ENCODE assay signal across 8 cellular contexts in genomic region chr9:6715755-6716643, GRCh38. TPM values are rescaled to one million over a fixed set of nuclear protein-coding genes. Genes with fewer than 3 reads are reported as not detected.
A peak's percentile ranks its signal among the peaks of the same experiment; 100 is the strongest.
DNase-seq lines count a peak whose midpoint lies in the region; ATAC-seq lines count a peak whose summit lies in the region.

No MANE protein-coding gene starts in this region.

- intact Hi-C loops in naive thymus-derived CD4-positive, alpha-beta T cell (cut with micrococcal nuclease): loop anchor here (1.0 kb wide), 3 partner anchors 12 to 41 kb away; partner anchors contain the start of gene KDM4C (in 2 of the 2)

- peaks cover 0 to 8% of the 10 kb centered on the region in 2 donors for H3K4me1 Mint-ChIP-seq in effector memory CD8-positive, alpha-beta T cell (ENCODE audit: low read depth in 2 of 2)
- H3K4me1 Mint-ChIP-seq in naive thymus-derived CD4-positive, alpha-beta T cell: peaks cover 0 to 10% (median 7%) of the 10 kb centered on the region in 7 donors

- no peaks in the 10 kb centered on the region for H3K27me3 ChIP-seq in naive thymus-derived CD4-positive, alpha-beta T cell (ENCODE audit: control insufficient read depth in 2 of 2, insufficient read depth in 2 of 2, low read length in 2 of 2)

- H3K27me3 Mint-ChIP-seq in effector memory CD8-positive, alpha-beta T cell: no peaks in the 10 kb centered on the region
- H3K27me3 Mint-ChIP-seq in naive thymus-derived CD4-positive, alpha-beta T cell: no peaks in the 10 kb centered on the region

- H3K4me3 Mint-ChIP-seq in effector memory CD8-positive, alpha-beta T cell: peak overlapping the region; percentile 80 to 86
- peak overlapping the region; percentile 76 to 92 (median 89) for H3K4me3 Mint-ChIP-seq in naive thymus-derived CD4-positive, alpha-beta T cell

- peak overlapping the region; percentile 66 for H3K27ac ChIP-seq in naive thymus-derived CD4-positive, alpha-beta T cell (ENCODE audit: low read depth, low read length)

- peak overlapping the region; percentile 77 for H3K4me3 ChIP-seq in naive thymus-derived CD4-positive, alpha-beta T cell (ENCODE audit: low read length)

- no peaks in the 10 kb centered on the region for H3K9me3 Mint-ChIP-seq in effector memory CD8-positive, alpha-beta T cell
- peaks cover 0 to 2% (median 0%) of the 10 kb centered on the region in 11 donors for H3K9me3 Mint-ChIP-seq in naive thymus-derived CD4-positive, alpha-beta T cell

- peak overlapping the region; percentile 84 for H3K27ac Mint-ChIP-seq in effector memory CD8-positive, alpha-beta T cell
- peak overlapping the region; percentile 84 to 94 (median 90) for H3K27ac Mint-ChIP-seq in naive thymus-derived CD4-positive, alpha-beta T cell

- POLR2A ChIA-PET in naive thymus-derived CD4-positive, alpha-beta T cell (lab: Charles Lee): interaction anchor here (0.7 to 2.9 kb wide), 11 partner anchors 12 to 303 kb away, joined by 3 to 51 read pairs (median 3); partner anchors contain the start of genes KDM4C and UHRF2

- H3K9me3 ChIP-seq in naive thymus-derived CD4-positive, alpha-beta T cell (ENCODE audit: control insufficient read depth in 2 of 3, low read length in 3 of 3): no peaks in the 10 kb centered on the region

- CTCF ChIA-PET in naive thymus-derived CD4-positive, alpha-beta T cell (lab: Charles Lee): interaction anchor here (0.5 to 1.2 kb wide), 5 partner anchors 10 to 861 kb away, joined by 3 to 9 read pairs (median 3); no protein-coding TSS in a partner anchor

- ATAC-seq in GM21423 (IDR thresholded peaks at IDR 0.05; ENCODE audit: unreplicated experiment): peak; percentile 89
- peak; percentile 93 for ATAC-seq in effector memory CD8-positive, alpha-beta T cell (replicated peaks)
- ATAC-seq in naive thymus-derived CD4-positive, alpha-beta T cell: peak; percentile 89

- no peaks in the 10 kb centered on the region for H3K36me3 Mint-ChIP-seq in effector memory CD8-positive, alpha-beta T cell (ENCODE audit: insufficient read depth)
- no peaks in the 10 kb centered on the region for H3K36me3 Mint-ChIP-seq in naive thymus-derived CD4-positive, alpha-beta T cell

- no peaks in the 10 kb centered on the region for H3K36me3 ChIP-seq in naive thymus-derived CD4-positive, alpha-beta T cell (ENCODE audit: control insufficient read depth in 2 of 3, insufficient read depth in 3 of 3, low read length in 3 of 3)

- DNase-seq in CD1c-positive myeloid dendritic cell (ENCODE audit: extremely low spot score) (peak; percentile 31), LoVo (ENCODE audit: low spot score) (peak; percentile 86), HK-2 (ENCODE audit: unreplicated experiment) (no peak)
- peak; percentile 21 to 47 for DNase-seq in activated CD8-positive, alpha-beta memory T cell treated with anti-CD3 and anti-CD28 coated beads for 1 hour (ENCODE audit: extremely low read depth in 1 of 2, low read depth in 1 of 2)
- peak; percentile 40 to 48 (median 45) for DNase-seq in effector memory CD8-positive, alpha-beta T cell
- DNase-seq in naive thymus-derived CD4-positive, alpha-beta T cell: peak; percentile 44 to 71 (median 58)
- DNase-seq in stimulated activated naive CD4-positive, alpha-beta T cell treated with Interleukin-2 at 50 U/mL for 16 hours (lab: John Stamatoyannopoulos, UW): peak; percentile 59

- peaks cover 7% of the 10 kb centered on the region in 2 donors for H3K4me1 ChIP-seq in naive thymus-derived CD4-positive, alpha-beta T cell (ENCODE audit: control insufficient read depth in 2 of 2, insufficient read depth in 2 of 2, low read length in 2 of 2)

RNA-seq across cellular contexts. Expression of gene KDM4C, which starts 41.8 kb away (rescaled TPM):
- total RNA-seq in naive thymus-derived CD4-positive, alpha-beta T cell: 100 to 1,000 TPM in 1 of 5 experiments, 10 to 100 TPM in 4; 68.6 to 100 (median 93.3) TPM
- polyA plus RNA-seq in naive thymus-derived CD4-positive, alpha-beta T cell: 10 to 100 TPM; 38.5 to 39.5 TPM
